8 cellular contexts compared by ENCODE assay signal in the genomic region with DNA sequence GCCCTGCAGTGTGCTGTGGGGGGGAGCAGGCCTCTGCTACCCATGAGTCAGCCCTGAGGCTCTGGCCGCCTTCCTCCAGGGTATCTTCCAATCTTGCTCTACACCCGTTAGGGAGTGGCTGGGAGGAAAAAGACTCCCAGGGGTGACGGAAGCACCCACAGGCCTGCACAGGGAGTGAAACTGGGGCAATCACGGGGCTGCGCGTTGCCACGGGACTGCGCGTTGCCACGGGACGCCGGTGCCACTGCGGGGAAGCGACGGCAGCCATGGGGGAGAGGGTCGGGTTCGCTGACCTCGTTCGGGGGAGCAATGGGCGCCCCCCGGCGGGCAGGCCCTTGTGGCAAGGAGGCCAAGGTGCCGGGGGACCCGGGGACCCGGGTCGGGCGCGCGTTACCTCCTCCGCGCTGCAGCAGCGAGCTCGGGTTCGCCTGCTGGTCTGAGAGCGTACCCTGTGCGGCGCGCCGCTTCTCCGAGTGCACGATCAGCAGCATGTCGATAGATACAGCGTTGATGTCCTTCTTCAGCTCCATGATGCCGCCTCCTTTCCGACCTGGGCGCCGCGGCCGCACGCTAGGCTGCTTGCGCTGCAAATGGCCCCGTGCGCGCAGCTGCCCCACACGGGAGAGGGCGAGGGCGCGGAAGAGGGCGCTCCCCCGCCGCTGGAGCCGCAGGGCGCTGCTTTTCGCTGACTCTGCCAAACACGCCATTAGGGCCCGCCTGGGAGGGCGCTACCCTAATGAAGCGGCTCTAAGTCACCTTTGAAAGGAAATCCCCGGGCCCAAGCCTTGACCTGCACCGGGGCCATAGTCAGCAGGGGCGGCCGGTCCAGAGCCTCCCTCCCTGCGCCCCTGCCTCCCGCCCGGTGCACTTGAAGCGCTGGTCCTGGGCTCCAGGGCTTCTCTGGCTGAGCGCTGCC.
DNase-seq lines count a peak whose midpoint lies in the region; ATAC-seq and TF ChIP-seq lines count a peak whose summit lies in the region.

Gene KY, minus strand, starts transcription at position 592 of the 916 bp plus-strand sequence. Its CDS starts 62 bp downstream, at position 530.

- no peaks in the 10 kb centered on the region for H3K9me3 Mint-ChIP-seq in nephron

- no peak for ATAC-seq in GM18858 (IDR thresholded peaks at IDR 0.05; ENCODE audit: unreplicated experiment)
- ATAC-seq in HG03196 (IDR thresholded peaks at IDR 0.05; ENCODE audit: unreplicated experiment): no peak

- H3K4me3 Mint-ChIP-seq in nephron: peak within 1 kb of the TSS; percentile 79 to 84 (median 80)

- H3K4me1 Mint-ChIP-seq in nephron: peaks cover 22% of the 10 kb centered on the region

- H3K27ac Mint-ChIP-seq in nephron: no peak within 1 kb of the TSS

- peak; percentile 43 to 53 for DNase-seq in NCI-H2081 (lab: John Stamatoyannopoulos, UW)
- DNase-seq in NCI-H2081 treated with DMSO at 0.1 percent for 48 hours (lab: John Stamatoyannopoulos, UW): no peak
- peak; percentile 58 for DNase-seq in T1000 (lab: John Stamatoyannopoulos, UW)
- peak; percentile 21 to 63 for DNase-seq in foreskin fibroblast
- no peak for DNase-seq in activated gamma-delta T cell (lab: John Stamatoyannopoulos, UW)

- peak within 1 kb of the TSS; percentile 50 to 53 for H3K4me3 ChIP-seq in foreskin fibroblast (ENCODE audit: low read depth in 1 of 2, low read length in 2 of 2)

- no peaks in the 10 kb centered on the region for H3K36me3 Mint-ChIP-seq in nephron (ENCODE audit: low read depth)

- peaks cover 70% of the 10 kb centered on the region for H3K27me3 Mint-ChIP-seq in nephron (ENCODE audit: low read depth)

- TF ChIP-seq CTCF in foreskin fibroblast (IDR thresholded peaks at IDR 0.05; ENCODE audit: low read depth, low read length) (peak; percentile 14), nephron (IDR thresholded peaks at IDR 0.05; ENCODE audit: unreplicated experiment in 3 of 3) (peak in 1 of 3 experiments; percentile 19)

Comparison
In these comparisons a context has a peak if more than half of its experiments do, and no peak if none do; other contexts are left out.
1. DNase-seq: peak in NCI-H2081 (2 of 2), T1000 (single experiment) and foreskin fibroblast (2 of 2); none in NCI-H2081 treated with DMSO at 0.1 percent for 48 hours (single experiment) and activated gamma-delta T cell (single experiment).